Comparison of ENCODE assay signal across 1 cellular context in genomic region chr2:207950761-207951114, GRCh38.
TF ChIP-seq lines count a peak whose summit lies in the region.

No MANE protein-coding gene starts in this region.

TF ChIP-seq in WTC11, 78 proteins besides CTCF, POLR2A, EP300 and RAD21 (continued from another document):
- TF ChIP-seq HMGXB4 (CRISPR knock-in tag; IDR thresholded peaks at IDR 0.05) (no peak), MYBL2 (CRISPR knock-in tag; IDR thresholded peaks at IDR 0.05) (no peak)
TF ChIP-seq in WTC11: peak in this region for 0.
